ENCODE assay signal across 1 cellular context in genomic region chr7:158861936-158862704, GRCh38.
TF ChIP-seq lines count a peak whose summit lies in the region.

No MANE protein-coding gene starts in this region.

TF ChIP-seq in GM23338, 12 proteins besides CTCF, POLR2A, EP300 and RAD21 (continued from another document):
- TF ChIP-seq REST (IDR thresholded peaks at IDR 0.05; ENCODE audit: unreplicated experiment) (no peak), EZH2 (IDR thresholded peaks at IDR 0.05; ENCODE audit: low read depth, unreplicated experiment) (no peak), POLR2AphosphoS5 (IDR thresholded peaks at IDR 0.05; ENCODE audit: low read depth) (no peak), EZH2phosphoT487 (IDR thresholded peaks at IDR 0.05; ENCODE audit: unreplicated experiment) (no peak), STAT1 (IDR thresholded peaks at IDR 0.05; ENCODE audit: unreplicated experiment) (no peak), NANOG (IDR thresholded peaks at IDR 0.05; ENCODE audit: borderline replicate concordance) (no peak), ETS1 (IDR thresholded peaks at IDR 0.05) (no peak), ZNF331 (CRISPR knock-in tag; IDR thresholded peaks at IDR 0.05; ENCODE audit: low read depth) (no peak), CREB1 (CRISPR knock-in tag; IDR thresholded peaks at IDR 0.05; ENCODE audit: low read depth) (no peak)
TF ChIP-seq in GM23338: peak in this region for 0.
